Comparison of ENCODE assay signal across 8 cellular contexts in genomic region chr7:35424869-35425495, GRCh38.
DNase-seq lines count a peak whose midpoint lies in the region; ATAC-seq and TF ChIP-seq lines count a peak whose summit lies in the region.

No MANE protein-coding gene starts in this region.

- peak; percentile 55 for ATAC-seq in HG02588 (IDR thresholded peaks at IDR 0.05; ENCODE audit: unreplicated experiment)
- ATAC-seq in lung (ENCODE audit: insufficient read depth, low FRiP score), result peak; percentile 68
- ATAC-seq in stimulated activated naive B cell treated with anti-CD40 and anti-IgM and Interleukin-4, amounts not matched to agents 10 μg/mL and 1 μg/mL and 100 μg/mL, for 72 hours (replicated peaks), result peak; percentile 83 to 86
- no peak for ATAC-seq in GM18517 (IDR thresholded peaks at IDR 0.05; ENCODE audit: unreplicated experiment)

- peaks cover 1 to 6% of the 10 kb centered on the region in 2 donors for H3K9me3 Mint-ChIP-seq in stimulated activated naive B cell treated with anti-CD40 and anti-IgM and Interleukin-4, amounts not matched to agents 10 μg/mL and 1 μg/mL and 100 μg/mL, for 72 hours

- H3K27ac Mint-ChIP-seq in stimulated activated naive B cell treated with anti-CD40 and anti-IgM and Interleukin-4, amounts not matched to agents 10 μg/mL and 1 μg/mL and 100 μg/mL, for 72 hours, result no peak overlapping the region

- H3K36me3 Mint-ChIP-seq in stimulated activated naive B cell treated with anti-CD40 and anti-IgM and Interleukin-4, amounts not matched to agents 10 μg/mL and 1 μg/mL and 100 μg/mL, for 72 hours, result no peaks in the 10 kb centered on the region

- no peaks in the 10 kb centered on the region for H3K36me3 ChIP-seq in lung (ENCODE audit: control insufficient read depth in 2 of 2, insufficient read depth in 2 of 2, low read length in 2 of 2)

- H3K4me3 Mint-ChIP-seq in stimulated activated naive B cell treated with anti-CD40 and anti-IgM and Interleukin-4, amounts not matched to agents 10 μg/mL and 1 μg/mL and 100 μg/mL, for 72 hours, result no peak overlapping the region

- WGBS in lung, 2 donors, result 52 to 61% methylated on average over 4 of the region's 4 CpGs

- peaks cover 18 to 27% of the 10 kb centered on the region in 2 donors for H3K27me3 Mint-ChIP-seq in stimulated activated naive B cell treated with anti-CD40 and anti-IgM and Interleukin-4, amounts not matched to agents 10 μg/mL and 1 μg/mL and 100 μg/mL, for 72 hours

- TF ChIP-seq CTCF in GM12872 (IDR thresholded peaks at IDR 0.05; ENCODE audit: insufficient read depth, low read depth, low read length), result peak; percentile 83
- peak; percentile 43 for TF ChIP-seq CTCF in lung (IDR thresholded peaks at IDR 0.05; ENCODE audit: control extremely low read depth, extremely low read depth)

- H3K4me3 ChIP-seq in lung, result no peak overlapping the region

- no peak overlapping the region for H3K27ac ChIP-seq in lung (ENCODE audit: low read depth in 1 of 2, low read length in 1 of 2)

- peaks cover 0 to 4% of the 10 kb centered on the region in 2 donors for H3K4me1 ChIP-seq in lung (ENCODE audit: control insufficient read depth in 2 of 2, insufficient read depth in 2 of 2, low read length in 2 of 2)

- no peaks in the 10 kb centered on the region for H3K27me3 ChIP-seq in lung (ENCODE audit: control insufficient read depth, insufficient read depth)

- DNase-seq in NCI-H1930 (lab: John Stamatoyannopoulos, UW) (peak; percentile 5 to 13), dermis blood vessel endothelial cell (peak; percentile 73), lung (ENCODE audit: low spot score) (no peak)
- peak; percentile 25 for DNase-seq in activated CD4-positive, alpha-beta T cell treated with anti-CD3 and anti-CD28 coated beads for 1 hour
- peak; percentile 23 for DNase-seq in stimulated activated naive B cell treated with anti-CD40 and anti-IgM and Interleukin-4, amounts not matched to agents 10 μg/mL and 1 μg/mL and 100 μg/mL, for 72 hours

- no peaks in the 10 kb centered on the region for H3K9me3 ChIP-seq in lung (ENCODE audit: control insufficient read depth in 2 of 2, insufficient read depth in 1 of 2, low read length in 1 of 2)

- H3K4me1 Mint-ChIP-seq in stimulated activated naive B cell treated with anti-CD40 and anti-IgM and Interleukin-4, amounts not matched to agents 10 μg/mL and 1 μg/mL and 100 μg/mL, for 72 hours, result no peaks in the 10 kb centered on the region
